9 cellular contexts compared by ENCODE assay signal in the genomic region with DNA sequence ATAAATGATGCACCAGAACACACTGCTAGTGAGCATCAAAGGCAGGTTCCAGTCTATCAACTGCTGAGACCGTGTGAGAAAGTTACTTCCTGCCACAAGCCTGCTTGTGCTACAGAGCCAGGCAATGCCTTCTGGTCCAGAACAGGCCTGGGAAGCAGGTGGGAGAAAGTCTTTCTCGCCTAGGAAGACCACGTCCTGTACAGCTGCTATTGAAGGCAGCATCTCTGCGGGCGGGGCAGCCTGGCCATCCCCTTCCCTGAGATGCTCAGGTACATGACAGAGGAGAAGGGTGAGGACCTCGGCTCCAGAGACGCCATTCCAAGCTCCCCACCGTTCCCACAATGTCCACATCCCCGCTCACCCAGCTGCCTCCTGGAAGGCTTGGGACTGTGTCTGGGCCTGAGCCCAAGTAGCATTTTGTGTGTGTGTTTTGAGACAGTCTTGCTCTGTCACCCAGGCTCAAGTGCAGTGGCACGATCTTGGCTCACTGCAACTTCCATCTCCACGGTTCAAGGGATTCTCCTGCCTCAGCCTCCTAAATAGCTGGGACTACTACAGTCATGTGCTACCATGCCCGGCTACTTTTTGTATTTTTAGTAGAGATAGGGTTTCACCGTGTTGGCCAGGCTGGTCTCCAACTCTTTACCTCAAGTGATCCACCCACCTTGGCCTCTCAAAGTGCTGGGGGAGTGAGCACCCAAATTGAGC. TPM values are rescaled to one million over a fixed set of nuclear protein-coding genes. Genes with fewer than 3 reads are reported as not detected.
DNase-seq lines count a peak whose midpoint lies in the region; ATAC-seq, FAIRE-seq and TF ChIP-seq lines count a peak whose summit lies in the region.
"Had no signal": no experiment of that assay in that cellular context is flagged by ENCODE, and none has a peak within 500 bp of the region (broad histone marks: within the 10 kb centered on the region; RNA-seq: fewer than 3 reads in every experiment).

No MANE protein-coding gene starts in this region.

- DNase-seq in G401 (ENCODE audit: low spot score) = peak; percentile 69
- DNase-seq in Peyer's patch = peak in 2 of 3 donors; percentile 61 to 68
- no peak for DNase-seq in effector memory CD4-positive, alpha-beta T cell
- DNase-seq in pons (ENCODE audit: low spot score) = peak; percentile 24
- no peak for DNase-seq in NCI-H345 treated with DMSO at 0.1 percent for 48 hours (lab: John Stamatoyannopoulos, UW; ENCODE audit: unreplicated experiment)
- DNase-seq in D721Med (ENCODE audit: insufficient read length, low spot score) = no peak
- no peak for DNase-seq in foreskin keratinocyte
- DNase-seq in inferior parietal cortex (ENCODE audit: extremely low spot score) = no peak
- DNase-seq: hippocampal formation had no signal

- FAIRE-seq in D721Med (lab: Jason Lieb, UNC) = no peak

- H3K27me3 ChIP-seq in Peyer's patch (no peaks in the 10 kb centered on the region), foreskin keratinocyte (no peaks in the 10 kb centered on the region)
- no peaks in the 10 kb centered on the region for H3K27me3 ChIP-seq in effector memory CD4-positive, alpha-beta T cell (replicated peaks; ENCODE audit: control insufficient read depth, insufficient read depth, low read length, poor library complexity, severe bottlenecking)

- no peak for TF ChIP-seq POLR2A in Peyer's patch (IDR thresholded peaks at IDR 0.05)

- in situ Hi-C loops in G401 (cut with HindIII; ENCODE audit: low sequenced_read_pairs) = no loop called here

- H3K4me3 ChIP-seq in Peyer's patch = no peak overlapping the region
- no peak overlapping the region for H3K4me3 ChIP-seq in effector memory CD4-positive, alpha-beta T cell (ENCODE audit: insufficient read depth, low read depth, low read length, poor library complexity, severe bottlenecking)

- H3K4me1 ChIP-seq in Peyer's patch (peaks cover 3 to 34% (median 27%) of the 10 kb centered on the region in 4 donors), foreskin keratinocyte (no peaks in the 10 kb centered on the region)
- H3K4me1 ChIP-seq in effector memory CD4-positive, alpha-beta T cell (ENCODE audit: control insufficient read depth, insufficient read depth, low read length, poor library complexity, severe bottlenecking) = peaks cover 44% of the 10 kb centered on the region

- no peaks in the 10 kb centered on the region for H3K9me3 ChIP-seq in Peyer's patch
- no peaks in the 10 kb centered on the region for H3K9me3 ChIP-seq in effector memory CD4-positive, alpha-beta T cell (ENCODE audit: control insufficient read depth, low read length)

- no peaks in the 10 kb centered on the region for H3K36me3 ChIP-seq in Peyer's patch
- H3K36me3 ChIP-seq in effector memory CD4-positive, alpha-beta T cell (ENCODE audit: control insufficient read depth, insufficient read depth, low read length) = peaks cover 1% of the 10 kb centered on the region

- no peak for ATAC-seq in foreskin keratinocyte

- TF ChIP-seq CTCF in Peyer's patch (IDR thresholded peaks at IDR 0.05) = no peak
- TF ChIP-seq CTCF in D721Med (IDR thresholded peaks at IDR 0.05; ENCODE audit: insufficient read depth, missing control alignments) = no peak
- TF ChIP-seq CTCF in foreskin keratinocyte (conservative IDR thresholded peaks at IDR 0.05) = no peak

- H3K27ac ChIP-seq in Peyer's patch (peak overlapping the region; percentile 98 to 100 (median 99)), foreskin keratinocyte (no peak overlapping the region)
- H3K27ac ChIP-seq in effector memory CD4-positive, alpha-beta T cell (ENCODE audit: insufficient read depth, low read length, poor library complexity, severe bottlenecking) = peak overlapping the region; percentile 72

RNA-seq across cellular contexts. Expression of a gene that starts 3.4 kb away (rescaled TPM):
- total RNA-seq in G401 (2014; rRNA removed; shearing (Covaris generic)) = 1.8 and 6.0 TPM in 2 replicates
- 10 to 100 TPM in 2 of 4 donors, 1 to 10 TPM in 2; 5.8 to 19.0 (median 9.6) TPM for total RNA-seq in Peyer's patch
- 4.2 and 4.6 TPM in 2 replicates for total RNA-seq in foreskin keratinocyte
- polyA plus RNA-seq in foreskin keratinocyte = 3.2 and 3.7 TPM in 2 replicates

RNA-seq across cellular contexts. Expression of a gene that starts 25.2 kb away (rescaled TPM):
- total RNA-seq in G401 (2014; rRNA removed; shearing (Covaris generic)) = not detected in 2 replicates
- total RNA-seq in Peyer's patch (not detected), foreskin keratinocyte (not detected in 2 replicates)
- polyA plus RNA-seq in foreskin keratinocyte = not detected in 2 replicates

RNA-seq across cellular contexts. Expression of a gene that starts 28.8 kb away (rescaled TPM):
- 28.1 and 32.5 TPM in 2 replicates for total RNA-seq in G401 (2014; rRNA removed; shearing (Covaris generic))
- total RNA-seq in Peyer's patch (1 to 10 TPM in 3 of 4 donors, under 1 TPM in 1; 0.85 to 7.4 (median 2.0) TPM), foreskin keratinocyte (7.8 and 8.3 TPM in 2 replicates)
- 6.5 and 6.7 TPM in 2 replicates for polyA plus RNA-seq in foreskin keratinocyte

RNA-seq across cellular contexts. Expression of a gene that starts 50.4 kb away (rescaled TPM):
- 33.2 and 38.2 TPM in 2 replicates for total RNA-seq in G401 (2014; rRNA removed; shearing (Covaris generic))
- total RNA-seq in Peyer's patch (10 to 100 TPM; 15.8 to 64.4 (median 31.4) TPM), foreskin keratinocyte (32.6 and 33.9 TPM in 2 replicates)
- polyA plus RNA-seq in foreskin keratinocyte = 37.1 and 42.8 TPM in 2 replicates

RNA-seq across cellular contexts. Expression of a gene that starts 59.2 kb away (rescaled TPM):
- 14.8 and 23.1 TPM in 2 replicates for total RNA-seq in G401 (2014; rRNA removed; shearing (Covaris generic))
- under 1 TPM in 2 of 4 donors, not detected in 2; 0.53 to 0.54 TPM for total RNA-seq in Peyer's patch
- total RNA-seq in foreskin keratinocyte = not detected in 2 replicates
- polyA plus RNA-seq in foreskin keratinocyte = 0.11 and 0.12 TPM in 2 replicates

Comparison
In these comparisons a context has a peak if more than half of its experiments do, and no peak if none do; other contexts are left out.
1. DNase-seq: peak in G401 (single experiment), Peyer's patch (2 of 3) and pons (single experiment); none in effector memory CD4-positive, alpha-beta T cell (0 of 3), NCI-H345 treated with DMSO at 0.1 percent for 48 hours (single experiment), D721Med (single experiment), foreskin keratinocyte (0 of 2) and inferior parietal cortex (single experiment).